ENCODE assay signal across 1 cellular context in the genomic region with DNA sequence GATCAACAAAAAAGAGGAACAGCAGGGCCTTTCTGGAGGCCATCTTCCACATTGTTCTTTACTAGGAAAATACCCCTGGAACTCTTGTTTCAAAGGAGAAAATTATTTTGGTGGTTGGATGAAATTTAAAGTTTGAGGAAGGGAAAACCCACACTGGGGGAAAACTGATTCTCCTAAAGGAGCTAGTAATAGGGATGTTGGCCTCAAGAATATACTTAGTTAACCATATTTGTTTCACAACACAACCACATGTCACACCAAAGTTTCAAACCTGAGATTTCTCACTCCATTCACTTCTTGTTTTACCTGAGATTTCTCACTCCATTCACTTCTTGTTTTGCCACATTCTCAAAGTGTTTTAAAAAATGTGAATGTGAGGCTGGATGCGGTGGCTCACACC.
TF ChIP-seq lines count a peak whose summit lies in the region.

No MANE protein-coding gene starts in this region.

TF ChIP-seq in IMR-90, 13 proteins besides CTCF, POLR2A, EP300 and RAD21:
- TF ChIP-seq BHLHE40 (IDR thresholded peaks at IDR 0.05; ENCODE audit: low read depth, low read length), result no peak
- no peak for TF ChIP-seq NFE2L2 (IDR thresholded peaks at IDR 0.05; ENCODE audit: low read depth, low read length)
- no peak for TF ChIP-seq RFX5 (IDR thresholded peaks at IDR 0.05; ENCODE audit: low read depth, low read length)
- no peak for TF ChIP-seq CHD1 (IDR thresholded peaks at IDR 0.05; ENCODE audit: low read depth, low read length)
- TF ChIP-seq ELK1 (IDR thresholded peaks at IDR 0.05; ENCODE audit: borderline replicate concordance, low read depth, low read length), result no peak
- TF ChIP-seq FOS (IDR thresholded peaks at IDR 0.05; ENCODE audit: low read depth, low read length), result no peak
- TF ChIP-seq SMC3 (IDR thresholded peaks at IDR 0.05; ENCODE audit: low read depth, low read length), result no peak
- TF ChIP-seq, protein P1, sequence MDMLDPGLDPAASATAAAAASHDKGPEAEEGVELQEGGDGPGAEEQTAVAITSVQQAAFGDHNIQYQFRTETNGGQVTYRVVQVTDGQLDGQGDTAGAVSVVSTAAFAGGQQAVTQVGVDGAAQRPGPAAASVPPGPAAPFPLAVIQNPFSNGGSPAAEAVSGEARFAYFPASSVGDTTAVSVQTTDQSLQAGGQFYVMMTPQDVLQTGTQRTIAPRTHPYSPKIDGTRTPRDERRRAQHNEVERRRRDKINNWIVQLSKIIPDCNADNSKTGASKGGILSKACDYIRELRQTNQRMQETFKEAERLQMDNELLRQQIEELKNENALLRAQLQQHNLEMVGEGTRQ (IDR thresholded peaks at IDR 0.05; ENCODE audit: low read depth, low read length), result no peak
- no peak for TF ChIP-seq MAZ (IDR thresholded peaks at IDR 0.05; ENCODE audit: borderline replicate concordance, low read depth, low read length)
- TF ChIP-seq CEBPB (IDR thresholded peaks at IDR 0.05; ENCODE audit: low read depth, low read length), result no peak
- TF ChIP-seq MXI1 (IDR thresholded peaks at IDR 0.05; ENCODE audit: borderline replicate concordance, low read depth, low read length), result no peak
- no peak for TF ChIP-seq MAFK (IDR thresholded peaks at IDR 0.05; ENCODE audit: low read depth, low read length)
- no peak for TF ChIP-seq RCOR1 (IDR thresholded peaks at IDR 0.05; ENCODE audit: insufficient replicate concordance, low read length)
